ENCODE assay signal across 27 cellular contexts in genomic region chr13:87497426-87497825, GRCh38.
"Had no signal": no experiment of that assay in that cellular context is flagged by ENCODE, and none has a peak within 500 bp of the region (broad histone marks: within the 10 kb centered on the region; RNA-seq: fewer than 3 reads in every experiment).

No MANE protein-coding gene starts in this region.

- H3K36me3 ChIP-seq: esophagus muscularis mucosa, gastroesophageal sphincter, heart right ventricle, neutrophil, pancreas, sigmoid colon, thoracic aorta, transverse colon, upper lobe of right lung, uterus had no signal

- H3K4me3 ChIP-seq: esophagus muscularis mucosa, gastroesophageal sphincter, heart right ventricle, lung, mucosa of descending colon, pancreas, sigmoid colon, thoracic aorta, transverse colon, upper lobe of right lung, uterus had no signal

- H3K4me1 ChIP-seq: esophagus muscularis mucosa, foreskin keratinocyte, gastroesophageal sphincter, heart right ventricle, pancreas, sigmoid colon, transverse colon, upper lobe of right lung, uterus had no signal

- ATAC-seq: foreskin keratinocyte; gastroesophageal sphincter; heart right ventricle; left lobe of liver; mucosa of descending colon; natural killer cell treated with Interleukin-12 subunit alpha and Interleukin-12 subunit beta and Interleukin-15 and Interleukin-18, amount 100 ng/mL, for 72 hours; pancreas; right cardiac atrium; stimulated activated effector memory CD8-positive, alpha-beta T cell treated with anti-CD3 and anti-CD28 coated beads, Interleukin-12 subunit alpha, Interleukin-12 subunit beta, amount 100 ng/mL, for 72 hours; upper lobe of right lung had no signal

- H3K9me3 ChIP-seq: esophagus muscularis mucosa, gastroesophageal sphincter, mucosa of descending colon, neutrophil, pancreas, sigmoid colon, thoracic aorta, transverse colon, upper lobe of right lung, uterus had no signal

- DNase-seq: effector CD8-positive, alpha-beta T cell; endodermal cell; foreskin keratinocyte; glutamatergic neuron; heart right ventricle; islet precursor cell; mucosa of descending colon; naive B cell; pancreas; right cardiac atrium; sigmoid colon; stimulated activated CD4-positive, alpha-beta T cell treated with anti-CD3 and anti-CD28 coated beads, Interleukin-2, amount 100 ng/mL, for 24 hours; stimulated activated CD4-positive, alpha-beta T cell treated with anti-CD3 and anti-CD28 coated beads, Interleukin-4, amount 100 ng/mL, for 24 hours; stimulated activated naive CD4-positive, alpha-beta T cell treated with Interleukin-2 at 50 U/mL for 16 hours; substantia nigra; transverse colon; upper lobe of right lung; uterus had no signal

- H3K27ac ChIP-seq: epithelial cell of prostate, esophagus muscularis mucosa, foreskin keratinocyte, gastroesophageal sphincter, heart right ventricle, neutrophil, pancreas, sigmoid colon, thoracic aorta, transverse colon, upper lobe of right lung, uterus had no signal

- H3K27me3 ChIP-seq: foreskin keratinocyte, gastroesophageal sphincter, heart right ventricle, neutrophil, pancreas, sigmoid colon, transverse colon, upper lobe of right lung, uterus had no signal
